Comparison of ENCODE assay signal across 8 cellular contexts in genomic region chr5:543755-544674, GRCh38. TPM values are rescaled to one million over a fixed set of nuclear protein-coding genes. Genes with fewer than 3 reads are reported as not detected.
DNase-seq lines count a peak whose midpoint lies in the region; ATAC-seq, FAIRE-seq and TF ChIP-seq lines count a peak whose summit lies in the region.

No MANE protein-coding gene starts in this region.

- H3K79me2 ChIP-seq in K562 (ENCODE audit: control insufficient read depth, insufficient read depth, low read length): no peaks in the 10 kb centered on the region

- peaks cover 18% of the 10 kb centered on the region; the same call in 1 of the 2 replicates for H4K20me1 ChIP-seq in K562 (replicated peaks; ENCODE audit: control insufficient read depth, insufficient read depth, low read length)

- no peak overlapping the region for H3K27ac ChIP-seq in K562 (ENCODE audit: extremely low read depth, low read depth, low read length)

- in situ Hi-C loops in K562 (cut with MboI): no loop called here

- H3K4me3 ChIP-seq in K562: no peak overlapping the region

- TF ChIP-seq RAD21 in K562 (CRISPR knock-in tag; conservative IDR thresholded peaks at IDR 0.05 in 1 of 2, IDR thresholded peaks at IDR 0.05 in 1 of 2): no peak

- POLR2A ChIA-PET in K562 (lab: Yijun Ruan, JAX): interaction anchor here (0.6 to 0.7 kb wide), 2 partner anchors 11 to 27 kb away, joined by 3 to 6 read pairs; no protein-coding TSS in a partner anchor

- peak overlapping the region in 1 of 2 experiments; percentile 48; a peak in 1 of 4 replicates for H3K9ac ChIP-seq in K562 (ENCODE audit: insufficient read depth in 1 of 2, low read depth in 2 of 2, low read length in 2 of 2)

- TF ChIP-seq POLR2A in K562 (conservative IDR thresholded peaks at IDR 0.05): no peak

- no peaks in the 10 kb centered on the region for H3K36me3 ChIP-seq in K562 (ENCODE audit: control insufficient read depth, insufficient read depth, low read length)

- H3K4me2 ChIP-seq in K562 (ENCODE audit: insufficient read depth, low read length): no peak overlapping the region; the same call in 1 of the 2 replicates

- H3K4me1 ChIP-seq in K562 (replicated peaks in 1 of 2; ENCODE audit: control insufficient read depth in 2 of 2, insufficient read depth in 2 of 2, low read length in 2 of 2): peaks cover 0 to 57% of the 10 kb centered on the region in 2 experiments; a peak in 2 of 5 replicates

- TF ChIP-seq CTCF in K562 (IDR thresholded peaks at IDR 0.05 in 2 of 3, conservative IDR thresholded peaks at IDR 0.05 in 1 of 3; ENCODE audit: insufficient read depth in 2 of 3, low read depth in 1 of 3, low read length in 3 of 3): no peak

- no TSS peak for BruUV-seq in K562 (replicated peaks; lab: Mats Ljungman, UMichigan)

- CTCF ChIA-PET in K562 (lab: Yijun Ruan, JAX; ENCODE audit: low intra/inter-chr PET ratio): no interaction called here

- intact Hi-C loops in K562 (cut with micrococcal nuclease): no loop called here

- peak overlapping the region; percentile 68 for H2AFZ ChIP-seq in K562 (ENCODE audit: low read depth, low read length)

- FAIRE-seq in K562 (lab: Jason Lieb, UNC): no peak

- no peaks in the 10 kb centered on the region for H3K9me1 ChIP-seq in K562 (ENCODE audit: control insufficient read depth, insufficient read depth, low read length)

- no peak for TF ChIP-seq EP300 in K562 (IDR thresholded peaks at IDR 0.05; ENCODE audit: low read length)

- ATAC-seq in GM18870 (IDR thresholded peaks at IDR 0.05; ENCODE audit: unreplicated experiment): peak; percentile 92
- peak; percentile 89 for ATAC-seq in HG02943 (IDR thresholded peaks at IDR 0.05; ENCODE audit: low read depth, unreplicated experiment)
- ATAC-seq in K562: peak; percentile 40

- DNase-seq in RPMI8226: peak; percentile 93
- peak in 1 of 4 experiments; percentile 31 for DNase-seq in K562 (ENCODE audit: extremely low read depth in 1 of 4, low spot score in 3 of 4)
- peak; percentile 68 for DNase-seq in stimulated activated CD4-positive, alpha-beta T cell treated with anti-CD3 and anti-CD28 coated beads, Interleukin-15, amount 100 ng/mL, for 24 hours
- no peak for DNase-seq in DMS53 (lab: John Stamatoyannopoulos, UW)
- no peak for DNase-seq in AG08395 (ENCODE audit: low spot score)
- no peak for DNase-seq in GM03348 (ENCODE audit: low spot score)

- H3K27me3 ChIP-seq in K562 (ENCODE audit: control insufficient read depth in 2 of 2, insufficient read depth in 2 of 2, low read length in 2 of 2): peaks cover 25 to 65% of the 10 kb centered on the region in 2 experiments; a peak in 4 of 5 replicates

- 19% methylated on average over 30 of the region's 30 CpGs for WGBS in K562 (ENCODE audit: insufficient coverage, low coverage, missing lambda C conversion rate)

- H3K9me3 ChIP-seq in K562 (replicated peaks; ENCODE audit: control insufficient read depth, insufficient read depth, low read depth, low read length): no peaks in the 10 kb centered on the region

TF ChIP-seq in K562, 482 proteins besides CTCF, POLR2A, EP300 and RAD21 (continues in another document):
- TF ChIP-seq MAZ (CRISPR knock-in tag; conservative IDR thresholded peaks at IDR 0.05 in 1 of 2, IDR thresholded peaks at IDR 0.05 in 1 of 2): 0 out of 4 replicates have a peak, but pooled peaks of 1 of the 2 experiments have one; percentile 38
- no peak for TF ChIP-seq DLX4 (CRISPR knock-in tag; IDR thresholded peaks at IDR 0.05)
- TF ChIP-seq E2F6 (IDR thresholded peaks at IDR 0.05; ENCODE audit: borderline replicate concordance in 1 of 2, extremely low read depth in 1 of 2, insufficient read depth in 1 of 2, insufficient read length in 1 of 2, low read depth in 1 of 2, low read length in 1 of 2, poor library complexity in 1 of 2, severe bottlenecking in 1 of 2): peak in 1 of 2 experiments; percentile 34
- peak; percentile 88 to 95 for TF ChIP-seq ETV6 (IDR thresholded peaks at IDR 0.05; ENCODE audit: borderline replicate concordance in 1 of 2, low read depth in 2 of 2, low read length in 1 of 2)
- no peak for TF ChIP-seq ETV6 (CRISPR knock-in tag; IDR thresholded peaks at IDR 0.05; ENCODE audit: borderline replicate concordance)
- TF ChIP-seq GABPA (tag; conservative IDR thresholded peaks at IDR 0.05; ENCODE audit: low read depth): peak; percentile 63
- TF ChIP-seq SPI1 (IDR thresholded peaks at IDR 0.05; ENCODE audit: borderline replicate concordance, low read depth, low read length): peak; percentile 95
- TF ChIP-seq CHCHD3 (CRISPR knock-in tag; IDR thresholded peaks at IDR 0.05): no peak
- TF ChIP-seq L3MBTL2 (IDR thresholded peaks at IDR 0.05): peak; percentile 70
- TF ChIP-seq GABPB1 (CRISPR knock-in tag; IDR thresholded peaks at IDR 0.05): 0 out of 2 replicates have a peak, but pooled peaks have one; percentile 19
- TF ChIP-seq ESRRA (IDR thresholded peaks at IDR 0.05; ENCODE audit: borderline replicate concordance, low read depth): 0 out of 2 replicates have a peak, but pooled peaks have one; percentile 29
- TF ChIP-seq RBBP5 (IDR thresholded peaks at IDR 0.05; ENCODE audit: borderline replicate concordance, insufficient read depth, low read length, poor library complexity, severe bottlenecking): no peak
- TF ChIP-seq XRCC3 (IDR thresholded peaks at IDR 0.05): no peak
- no peak for TF ChIP-seq HSF4 (CRISPR knock-in tag; IDR thresholded peaks at IDR 0.05; ENCODE audit: borderline replicate concordance)

RNA-seq across cellular contexts. Expression of gene SLC9A3, which starts 19.8 kb away (rescaled TPM):
- 2.7 and 4.4 TPM in 2 replicates for total RNA-seq in K562 (2011; cell fraction: chromatin; rRNA removed; ENCODE audit: low replicate concordance)
- total RNA-seq in K562 (2011; cell fraction: nucleolus; rRNA removed): 4.6 and 5.5 TPM in 2 replicates
- total RNA-seq in K562 (2011; cell fraction: nucleoplasm; rRNA removed): 3.2 and 4.1 TPM in 2 replicates
- total RNA-seq in K562 (2014; rRNA removed) (4.7 and 6.7 TPM in 2 replicates), K562 (2014; rRNA removed; fragmentation: Illumina TruSeq; extraction: Trizol) (1.3 and 1.5 TPM in 2 replicates), K562 (2015; rRNA removed; fragmentation: Illumina TruSeq; extraction: Trizol) (2.1 and 2.9 TPM in 2 replicates), K562 (2021) (4.0 and 4.4 TPM in 2 replicates)
- polyA plus RNA-seq in K562 (2011; rRNA removed) (2.6 and 3.7 TPM in 2 replicates), K562 (2014; fragmentation: Illumina TruSeq; extraction: Trizol) (3.6 and 3.7 TPM in 2 replicates), K562 (2014; fragmentation: Nextera tagmentation; extraction: Ambion mirVana) (not detected), K562 (2014; rRNA removed) (5.8 and 7.3 TPM in 2 replicates)
- 3.0 and 6.6 TPM in 2 replicates for polyA plus RNA-seq in K562 (2011; cell fraction: cytosol; rRNA removed)
- polyA plus RNA-seq in K562 (2011; cell fraction: nucleus; rRNA removed): 4.7 and 8.2 TPM in 2 replicates
- 3.0 and 3.6 TPM in 2 replicates for polyA plus RNA-seq in K562 (2012)
- polyA minus RNA-seq in K562 (2011; rRNA and poly(A)+ RNA removed): 0.99 and 1.2 TPM in 2 replicates
- 0.82 and 2.1 TPM in 2 replicates for polyA minus RNA-seq in K562 (2011; cell fraction: cytosol; rRNA and poly(A)+ RNA removed)
- polyA minus RNA-seq in K562 (2011; cell fraction: nucleus; rRNA and poly(A)+ RNA removed): 3.0 and 3.6 TPM in 2 replicates

Comparison
In these comparisons a context has a peak if more than half of its experiments do, and no peak if none do; other contexts are left out.
1. ATAC-seq: peak in every context shown above with its lines; median percentile 92 in GM18870; 89 in HG02943; 40 in K562.
2. DNase-seq: peak in RPMI8226 (single experiment) and stimulated activated CD4-positive, alpha-beta T cell treated with anti-CD3 and anti-CD28 coated beads, Interleukin-15, amount 100 ng/mL, for 24 hours (single experiment); none in DMS53 (single experiment), AG08395 (single experiment) and GM03348 (single experiment).